In genomic region chrX:142828129-142828528, GRCh38 we compare ENCODE assay signal across 17 cellular contexts.
DNase-seq lines count a peak whose midpoint lies in the region; ATAC-seq, FAIRE-seq and TF ChIP-seq lines count a peak whose summit lies in the region.
"Had no signal": no experiment of that assay in that cellular context is flagged by ENCODE, and none has a peak within 500 bp of the region (broad histone marks: within the 10 kb centered on the region; RNA-seq: fewer than 3 reads in every experiment).

No MANE protein-coding gene starts in this region.

- no peaks in the 10 kb centered on the region for H3K36me3 ChIP-seq in mucosa of descending colon (ENCODE audit: low read depth)
- H3K36me3 ChIP-seq: BLaER1 treated with 17β-estradiol and CSF1 and Interleukin-3, amounts not matched to agents 10 nM and 100 nM had no signal

- H3K9me3 ChIP-seq in mucosa of descending colon = no peaks in the 10 kb centered on the region
- H3K9me3 ChIP-seq: A549; BLaER1 treated with 17β-estradiol and CSF1 and Interleukin-3, amounts not matched to agents 10 nM and 100 nM; Caco-2 had no signal

- FAIRE-seq in GM19239 (lab: Jason Lieb, UNC) = peak; percentile 28
- FAIRE-seq: D721Med, G401.6, GM12891 had no signal

- intact Hi-C loops in mucosa of descending colon (cut with DNase I, micrococcal nuclease) = no loop called here

- no peak for TF ChIP-seq CTCF in mucosa of descending colon (IDR thresholded peaks at IDR 0.05)

- no peaks in the 10 kb centered on the region for H3K4me1 ChIP-seq in mucosa of descending colon (ENCODE audit: low read depth)
- H3K4me1 ChIP-seq: A549; BLaER1 treated with 17β-estradiol and CSF1 and Interleukin-3, amounts not matched to agents 10 nM and 100 nM; Caco-2 had no signal

- ATAC-seq in mucosa of descending colon = peak; percentile 77
- no peak for ATAC-seq in GM21717 (IDR thresholded peaks at IDR 0.05; ENCODE audit: unreplicated experiment)
- ATAC-seq: A549; CD8-positive, alpha-beta T cell had no signal

- DNase-seq in GM19239 (ENCODE audit: insufficient read length, low spot score) (no peak), OCI-M1 (lab: John Stamatoyannopoulos, UW) (peak; percentile 20), mucosa of descending colon (peak in 1 of 3 donors; percentile 23), superior temporal gyrus (ENCODE audit: extremely low spot score) (no peak)
- DNase-seq: AML-193; Caco-2; Calu3; CD4-positive, alpha-beta T cell; CD8-positive, alpha-beta T cell; DMS79 treated with DMSO at 0.1 percent for 48 hours; GF-D8 had no signal

- no peak overlapping the region for H3K4me3 ChIP-seq in mucosa of descending colon
- H3K4me3 ChIP-seq: A549; BLaER1 treated with 17β-estradiol and CSF1 and Interleukin-3, amounts not matched to agents 10 nM and 100 nM had no signal
